Comparison of ENCODE assay signal across 8 cellular contexts in the genomic region with DNA sequence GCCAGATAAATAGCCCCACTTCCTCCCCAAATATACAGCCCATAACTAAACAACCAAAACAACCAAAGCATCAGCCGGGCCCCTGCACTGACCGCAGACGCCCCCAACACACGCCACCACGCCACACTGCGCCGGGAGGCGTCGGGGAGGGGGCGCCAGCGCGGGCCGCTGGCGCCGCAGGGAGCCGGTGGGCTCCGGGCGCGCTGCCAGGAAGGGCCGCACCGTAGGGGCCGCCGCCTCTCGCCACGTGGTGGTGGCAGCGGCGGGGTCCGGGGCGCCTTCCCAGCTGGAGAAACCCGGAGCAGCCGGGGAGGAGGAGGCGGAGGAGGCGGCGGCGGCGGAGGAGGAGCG. TPM values are rescaled to one million over a fixed set of nuclear protein-coding genes. Genes with fewer than 3 reads are reported as not detected.
A peak's percentile ranks its signal among the peaks of the same experiment; 100 is the strongest.
DNase-seq lines count a peak whose midpoint lies in the region; ATAC-seq and TF ChIP-seq lines count a peak whose summit lies in the region.

No MANE protein-coding gene starts in this region.

- TF ChIP-seq CTCF in AG04449 (IDR thresholded peaks at IDR 0.05; ENCODE audit: insufficient read depth, low read length, missing control alignments): no peak
- no peak for TF ChIP-seq CTCF in adrenal gland (IDR thresholded peaks at IDR 0.05)
- TF ChIP-seq CTCF in liver (IDR thresholded peaks at IDR 0.05; ENCODE audit: low read depth, low read length, missing input control): no peak
- no peak for TF ChIP-seq CTCF in upper lobe of left lung (IDR thresholded peaks at IDR 0.05)

- in situ Hi-C loops in ACHN (cut with HindIII; ENCODE audit: low pct_ligation_motif_present, low pct_unique_long_range_greater_than_20kb, low sequenced_read_pairs): no loop called here

- POLR2A ChIA-PET in AG04449 (lab: Yijun Ruan, JAX): no interaction called here

- H3K27ac ChIP-seq in HUES64 (ENCODE audit: low read depth, low read length) (peak overlapping the region; percentile 78), adrenal gland (peak overlapping the region in 3 of 5 donors; percentile 86 to 92 (median 86)), liver (ENCODE audit: low read depth in 1 of 2, low read length in 2 of 2) (no peak overlapping the region), upper lobe of left lung (peak overlapping the region; percentile 81 to 95 (median 93))

- H3K4me1 ChIP-seq in HUES64 (ENCODE audit: insufficient read depth, low read length) (peaks cover 16% of the 10 kb centered on the region), adrenal gland (replicated peaks in 1 of 2) (peaks cover 4 to 16% of the 10 kb centered on the region in 2 donors), liver (ENCODE audit: control insufficient read depth in 4 of 4, insufficient read depth in 4 of 4, low read length in 3 of 4) (peaks cover 2 to 21% (median 11%) of the 10 kb centered on the region in 4 donors), upper lobe of left lung (peaks cover 23 to 46% (median 27%) of the 10 kb centered on the region in 4 donors)

- H3K27me3 ChIP-seq in HUES64 (ENCODE audit: insufficient read depth, low read length) (no peaks in the 10 kb centered on the region; the same call in 1 of the 2 replicates), adrenal gland (no peaks in the 10 kb centered on the region), liver (ENCODE audit: control insufficient read depth in 4 of 4, insufficient read depth in 4 of 4, low read length in 3 of 4) (no peaks in the 10 kb centered on the region), upper lobe of left lung (no peaks in the 10 kb centered on the region)

- WGBS in HUES64: under 1% methylated on average over 29 of the region's 37 CpGs
- 0 to 1% (median 0%) methylated on average over 7 to 36 of the region's 37 CpGs for WGBS in adrenal gland, 4 donors
- under 1% methylated on average over 37 of the region's 37 CpGs for WGBS in liver
- 0% methylated on average over 19 to 26 of the region's 37 CpGs for WGBS in upper lobe of left lung, 2 donors

- H3K4me3 ChIP-seq in AG04449 (ENCODE audit: low read depth, low read length) (peak overlapping the region; percentile 67), HUES64 (ENCODE audit: low read length) (peak overlapping the region; percentile 64), adrenal gland (peak overlapping the region in 3 of 4 donors; percentile 37 to 95 (median 85)), liver (ENCODE audit: low read depth in 1 of 3, low read length in 3 of 3) (peak overlapping the region in 2 of 3 donors; percentile 38 to 79), upper lobe of left lung (peak overlapping the region; percentile 52 to 99 (median 94))

- ATAC-seq in upper lobe of left lung (ENCODE audit: low FRiP score in 2 of 2) (peak in 1 of 2 donors; percentile 31), HG03432 (IDR thresholded peaks at IDR 0.05; ENCODE audit: unreplicated experiment) (no peak)

- CTCF ChIA-PET in AG04449 (lab: Yijun Ruan, JAX): interaction anchor here (0.7 to 2.5 kb wide), 3 partner anchors 13 to 77 kb away, joined by 3 to 5 read pairs (median 4); no protein-coding TSS in a partner anchor

- DNase-seq in AG04449 (ENCODE audit: low read depth, low spot score) (no peak), adrenal gland (peak in 1 of 7 donors; percentile 46), upper lobe of left lung (peak in 1 of 2 donors; percentile 90), ACHN (no peak)
- no peak for DNase-seq in stimulated activated naive CD4-positive, alpha-beta T cell (lab: John Stamatoyannopoulos, UW)

- TF ChIP-seq EP300 in upper lobe of left lung (IDR thresholded peaks at IDR 0.05): no peak

- peak overlapping the region; percentile 59 for H3K9ac ChIP-seq in HUES64 (ENCODE audit: low read depth, low read length)
- peak overlapping the region in 1 of 2 donors; percentile 23 for H3K9ac ChIP-seq in liver (ENCODE audit: low read depth in 1 of 2, low read length in 2 of 2)

- H3K9me3 ChIP-seq in HUES64 (ENCODE audit: insufficient read depth, low read depth, low read length): no peaks in the 10 kb centered on the region
- no peaks in the 10 kb centered on the region for H3K9me3 ChIP-seq in adrenal gland (replicated peaks in 1 of 3)
- H3K9me3 ChIP-seq in liver (ENCODE audit: control insufficient read depth in 4 of 4, low read length in 3 of 4): no peaks in the 10 kb centered on the region
- H3K9me3 ChIP-seq in upper lobe of left lung: no peaks in the 10 kb centered on the region

- TF ChIP-seq POLR2A in adrenal gland (IDR thresholded peaks at IDR 0.05) (no peak), upper lobe of left lung (IDR thresholded peaks at IDR 0.05) (no peak)

- TF ChIP-seq RAD21 in liver (IDR thresholded peaks at IDR 0.05): no peak

- H3K36me3 ChIP-seq in HUES64 (ENCODE audit: insufficient read depth, low read length): no peaks in the 10 kb centered on the region
- no peaks in the 10 kb centered on the region for H3K36me3 ChIP-seq in adrenal gland (replicated peaks in 1 of 2)
- no peaks in the 10 kb centered on the region for H3K36me3 ChIP-seq in liver (ENCODE audit: control insufficient read depth in 4 of 4, insufficient read depth in 3 of 4, low read depth in 1 of 4, low read length in 3 of 4)
- H3K36me3 ChIP-seq in upper lobe of left lung: peaks cover 0 to 5% (median 0%) of the 10 kb centered on the region in 4 donors

- intact Hi-C loops in adrenal gland (cut with DNase I): loop anchor here in 1 of 2 donors (10.0 kb wide), 1 partner anchor 91 kb away; no protein-coding TSS in a partner anchor

TF ChIP-seq in liver, 16 proteins besides CTCF, POLR2A, EP300 and RAD21:
- TF ChIP-seq JUND (IDR thresholded peaks at IDR 0.05) (no peak), EGR1 (IDR thresholded peaks at IDR 0.05; ENCODE audit: low read depth in 2 of 2) (no peak), TAF1 (conservative IDR thresholded peaks at IDR 0.05) (no peak)

RNA-seq across cellular contexts. Expression of gene TBKBP1, which starts 0.3 kb away (rescaled TPM):
- polyA plus RNA-seq in HUES64 (2013, experiment 1 of 2): 11.0 TPM
- polyA plus RNA-seq in HUES64 (2013, experiment 2 of 2): 12.3 TPM
- total RNA-seq in adrenal gland: 10 to 100 TPM in 4 of 8 donors, 1 to 10 TPM in 4; 3.9 to 15.9 (median 11.5) TPM
- polyA plus RNA-seq in adrenal gland: 10 to 100 TPM in 2 of 3 donors, 1 to 10 TPM in 1; 5.7 to 63.9 (median 18.6) TPM
- 1 to 10 TPM; 1.4 to 1.5 TPM for total RNA-seq in liver
- 1 to 10 TPM in 1 of 2 donors, under 1 TPM in 1; 0.25 to 2.0 TPM for polyA plus RNA-seq in liver
- 10 to 100 TPM in 4 of 6 donors, 1 to 10 TPM in 2; 6.4 to 28.3 (median 12.8) TPM for total RNA-seq in upper lobe of left lung

RNA-seq across cellular contexts. Expression of gene TBX21, which starts 39.4 kb away (rescaled TPM):
- not detected for polyA plus RNA-seq in HUES64 (2013, experiment 1 of 2)
- polyA plus RNA-seq in HUES64 (2013, experiment 2 of 2): not detected
- total RNA-seq in adrenal gland (1 to 10 TPM in 1 of 8 donors, under 1 TPM in 5, not detected in 2; 0.06 to 2.0 (median 0.56) TPM), liver (under 1 TPM; 0.19 to 0.59 TPM), upper lobe of left lung (1 to 10 TPM; 2.0 to 5.2 (median 3.4) TPM)
- polyA plus RNA-seq in adrenal gland (under 1 TPM; 0.18 to 0.48 (median 0.20) TPM), liver (under 1 TPM in 1 of 2 donors, not detected in 1; 0.25 TPM)

RNA-seq across cellular contexts. Expression of gene KPNB1, which starts 43.9 kb away (rescaled TPM):
- polyA plus RNA-seq in HUES64 (2013, experiment 1 of 2): 552 TPM
- polyA plus RNA-seq in HUES64 (2013, experiment 2 of 2): 394 TPM
- total RNA-seq in adrenal gland (100 to 1,000 TPM; 159 to 352 (median 252) TPM), liver (100 to 1,000 TPM; 111 to 114 TPM), upper lobe of left lung (100 to 1,000 TPM; 162 to 223 (median 175) TPM)
- polyA plus RNA-seq in adrenal gland (100 to 1,000 TPM in 1 of 3 donors, 10 to 100 TPM in 2; 41.5 to 339 (median 45.3) TPM), liver (10 to 100 TPM; 27.6 to 39.5 TPM)

Comparison
In these comparisons a context has a peak if more than half of its experiments do, and no peak if none do; other contexts are left out.
1. H3K27ac ChIP-seq: peak in HUES64 (single experiment), adrenal gland (3 of 5) and upper lobe of left lung (4 of 4); none in liver (0 of 2).
2. Peak in every context shown above with its lines, with median percentiles within 50 percentile points of each other: H3K4me3 ChIP-seq.